Comparison of ENCODE assay signal across 1 cellular context in genomic region chr1:6260433-6260934, GRCh38.
TF ChIP-seq lines count a peak whose summit lies in the region.

No MANE protein-coding gene starts in this region.

TF ChIP-seq in K562, 482 proteins besides CTCF, POLR2A, EP300 and RAD21 (continued from another document and continues in another):
- TF ChIP-seq, protein P1, sequence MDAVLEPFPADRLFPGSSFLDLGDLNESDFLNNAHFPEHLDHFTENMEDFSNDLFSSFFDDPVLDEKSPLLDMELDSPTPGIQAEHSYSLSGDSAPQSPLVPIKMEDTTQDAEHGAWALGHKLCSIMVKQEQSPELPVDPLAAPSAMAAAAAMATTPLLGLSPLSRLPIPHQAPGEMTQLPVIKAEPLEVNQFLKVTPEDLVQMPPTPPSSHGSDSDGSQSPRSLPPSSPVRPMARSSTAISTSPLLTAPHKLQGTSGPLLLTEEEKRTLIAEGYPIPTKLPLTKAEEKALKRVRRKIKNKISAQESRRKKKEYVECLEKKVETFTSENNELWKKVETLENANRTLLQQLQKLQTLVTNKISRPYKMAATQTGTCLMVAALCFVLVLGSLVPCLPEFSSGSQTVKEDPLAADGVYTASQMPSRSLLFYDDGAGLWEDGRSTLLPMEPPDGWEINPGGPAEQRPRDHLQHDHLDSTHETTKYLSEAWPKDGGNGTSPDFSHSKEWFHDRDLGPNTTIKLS (IDR thresholded peaks at IDR 0.05; ENCODE audit: borderline replicate concordance, low read depth), result no peak
- TF ChIP-seq ZBTB7A (IDR thresholded peaks at IDR 0.05; ENCODE audit: borderline replicate concordance, control insufficient read depth, low read depth, low read length) (0 out of 2 replicates have a peak, but pooled peaks have one; percentile 59), TFAM (CRISPR knock-in tag; conservative IDR thresholded peaks at IDR 0.05) (no peak), MCM3 (IDR thresholded peaks at IDR 0.05) (no peak), ETS2 (tag; IDR thresholded peaks at IDR 0.05; ENCODE audit: borderline replicate concordance, poor library complexity, severe bottlenecking) (no peak), CHD4 (IDR thresholded peaks at IDR 0.05; ENCODE audit: insufficient read depth, insufficient replicate concordance, low read depth, low read length, poor library complexity, severe bottlenecking) (no peak), ZBTB12 (CRISPR knock-in tag; IDR thresholded peaks at IDR 0.05) (no peak), ATF7 (IDR thresholded peaks at IDR 0.05) (no peak), MAFG (tag; conservative IDR thresholded peaks at IDR 0.05) (no peak), ZNF263 (CRISPR knock-in tag; IDR thresholded peaks at IDR 0.05; ENCODE audit: borderline replicate concordance) (peak; percentile 89), ZFX (CRISPR knock-in tag; IDR thresholded peaks at IDR 0.05) (peak; percentile 39), MAZ (CRISPR knock-in tag; conservative IDR thresholded peaks at IDR 0.05 in 1 of 2, IDR thresholded peaks at IDR 0.05 in 1 of 2) (no peak; a peak in 1 of 4 replicates), KLF13 (tag; IDR thresholded peaks at IDR 0.05; ENCODE audit: borderline replicate concordance, low read depth) (no peak), NELFE (IDR thresholded peaks at IDR 0.05; ENCODE audit: insufficient read depth, insufficient read length) (no peak), NBN (IDR thresholded peaks at IDR 0.05; ENCODE audit: low read depth) (no peak), NR4A1 (CRISPR knock-in tag; IDR thresholded peaks at IDR 0.05) (no peak), NR4A1 (tag; IDR thresholded peaks at IDR 0.05) (no peak), ZNF668 (CRISPR knock-in tag; IDR thresholded peaks at IDR 0.05) (no peak), ZNF57 (CRISPR knock-in tag; IDR thresholded peaks at IDR 0.05) (no peak), HNRNPL (IDR thresholded peaks at IDR 0.05; ENCODE audit: low read depth, low read length) (no peak), DPF2 (IDR thresholded peaks at IDR 0.05) (no peak), CBX5 (IDR thresholded peaks at IDR 0.05; ENCODE audit: borderline replicate concordance, low read depth) (no peak), ZBTB26 (CRISPR knock-in tag; IDR thresholded peaks at IDR 0.05) (no peak), U2AF1 (optimal IDR thresholded peaks at IDR 0.05; ENCODE audit: low read depth, low read length) (peak; percentile 34), DMBX1 (CRISPR knock-in tag; IDR thresholded peaks at IDR 0.05; ENCODE audit: borderline replicate concordance) (no peak), CCNT2 (IDR thresholded peaks at IDR 0.05; ENCODE audit: borderline replicate concordance, extremely low read depth, insufficient read length, low read depth, low read length) (peak; percentile 10), NFIC (IDR thresholded peaks at IDR 0.05) (peak; percentile 27; the same call in 1 of the 2 replicates), TAF15 (IDR thresholded peaks at IDR 0.05; ENCODE audit: low read depth, low read length) (no peak), SMARCE1 (IDR thresholded peaks at IDR 0.05) (no peak), POLR3G (IDR thresholded peaks at IDR 0.05; ENCODE audit: extremely low read depth, insufficient read length, insufficient replicate concordance) (no peak), PHF8 (IDR thresholded peaks at IDR 0.05; ENCODE audit: borderline replicate concordance, low read length) (peak; percentile 26; the same call in 1 of the 2 replicates), SREBF2 (CRISPR knock-in tag; IDR thresholded peaks at IDR 0.05) (no peak), ZBTB11 (CRISPR knock-in tag; IDR thresholded peaks at IDR 0.05) (no peak), CBX1 (IDR thresholded peaks at IDR 0.05; ENCODE audit: low read depth) (no peak), CUX1 (CRISPR knock-in tag; IDR thresholded peaks at IDR 0.05) (no peak), KDM4B (IDR thresholded peaks at IDR 0.05; ENCODE audit: borderline replicate concordance in 2 of 2, low read depth in 1 of 2) (no peak), ETV6 (IDR thresholded peaks at IDR 0.05; ENCODE audit: borderline replicate concordance in 1 of 2, low read depth in 2 of 2, low read length in 1 of 2) (no peak), ETV6 (CRISPR knock-in tag; IDR thresholded peaks at IDR 0.05; ENCODE audit: borderline replicate concordance) (no peak), BDP1 (IDR thresholded peaks at IDR 0.05; ENCODE audit: insufficient read depth, insufficient read length) (no peak), KDM5B (IDR thresholded peaks at IDR 0.05; ENCODE audit: insufficient replicate concordance, low read depth, low read length) (no peak), RFX7 (CRISPR knock-in tag; IDR thresholded peaks at IDR 0.05) (no peak), ARID3A (IDR thresholded peaks at IDR 0.05; ENCODE audit: borderline replicate concordance, low read depth, low read length) (no peak), ZNF316 (IDR thresholded peaks at IDR 0.05) (no peak), DIDO1 (tag; IDR thresholded peaks at IDR 0.05; ENCODE audit: low read depth) (no peak)
- TF ChIP-seq, protein P2, sequence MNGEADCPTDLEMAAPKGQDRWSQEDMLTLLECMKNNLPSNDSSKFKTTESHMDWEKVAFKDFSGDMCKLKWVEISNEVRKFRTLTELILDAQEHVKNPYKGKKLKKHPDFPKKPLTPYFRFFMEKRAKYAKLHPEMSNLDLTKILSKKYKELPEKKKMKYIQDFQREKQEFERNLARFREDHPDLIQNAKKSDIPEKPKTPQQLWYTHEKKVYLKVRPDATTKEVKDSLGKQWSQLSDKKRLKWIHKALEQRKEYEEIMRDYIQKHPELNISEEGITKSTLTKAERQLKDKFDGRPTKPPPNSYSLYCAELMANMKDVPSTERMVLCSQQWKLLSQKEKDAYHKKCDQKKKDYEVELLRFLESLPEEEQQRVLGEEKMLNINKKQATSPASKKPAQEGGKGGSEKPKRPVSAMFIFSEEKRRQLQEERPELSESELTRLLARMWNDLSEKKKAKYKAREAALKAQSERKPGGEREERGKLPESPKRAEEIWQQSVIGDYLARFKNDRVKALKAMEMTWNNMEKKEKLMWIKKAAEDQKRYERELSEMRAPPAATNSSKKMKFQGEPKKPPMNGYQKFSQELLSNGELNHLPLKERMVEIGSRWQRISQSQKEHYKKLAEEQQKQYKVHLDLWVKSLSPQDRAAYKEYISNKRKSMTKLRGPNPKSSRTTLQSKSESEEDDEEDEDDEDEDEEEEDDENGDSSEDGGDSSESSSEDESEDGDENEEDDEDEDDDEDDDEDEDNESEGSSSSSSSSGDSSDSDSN (IDR thresholded peaks at IDR 0.05; ENCODE audit: borderline replicate concordance in 1 of 2, low read depth in 2 of 2, low read length in 2 of 2), result peak in 1 of 2 experiments; percentile 65; a peak in 2 of 4 replicates
- TF ChIP-seq, protein P3, sequence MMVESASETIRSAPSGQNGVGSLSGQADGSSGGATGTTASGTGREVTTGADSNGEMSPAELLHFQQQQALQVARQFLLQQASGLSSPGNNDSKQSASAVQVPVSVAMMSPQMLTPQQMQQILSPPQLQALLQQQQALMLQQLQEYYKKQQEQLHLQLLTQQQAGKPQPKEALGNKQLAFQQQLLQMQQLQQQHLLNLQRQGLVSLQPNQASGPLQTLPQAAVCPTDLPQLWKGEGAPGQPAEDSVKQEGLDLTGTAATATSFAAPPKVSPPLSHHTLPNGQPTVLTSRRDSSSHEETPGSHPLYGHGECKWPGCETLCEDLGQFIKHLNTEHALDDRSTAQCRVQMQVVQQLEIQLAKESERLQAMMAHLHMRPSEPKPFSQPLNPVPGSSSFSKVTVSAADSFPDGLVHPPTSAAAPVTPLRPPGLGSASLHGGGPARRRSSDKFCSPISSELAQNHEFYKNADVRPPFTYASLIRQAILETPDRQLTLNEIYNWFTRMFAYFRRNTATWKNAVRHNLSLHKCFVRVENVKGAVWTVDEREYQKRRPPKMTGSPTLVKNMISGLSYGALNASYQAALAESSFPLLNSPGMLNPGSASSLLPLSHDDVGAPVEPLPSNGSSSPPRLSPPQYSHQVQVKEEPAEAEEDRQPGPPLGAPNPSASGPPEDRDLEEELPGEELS (CRISPR knock-in tag; IDR thresholded peaks at IDR 0.05; ENCODE audit: borderline replicate concordance), result no peak
